Comparison of ENCODE assay signal across 29 cellular contexts in the genomic region with DNA sequence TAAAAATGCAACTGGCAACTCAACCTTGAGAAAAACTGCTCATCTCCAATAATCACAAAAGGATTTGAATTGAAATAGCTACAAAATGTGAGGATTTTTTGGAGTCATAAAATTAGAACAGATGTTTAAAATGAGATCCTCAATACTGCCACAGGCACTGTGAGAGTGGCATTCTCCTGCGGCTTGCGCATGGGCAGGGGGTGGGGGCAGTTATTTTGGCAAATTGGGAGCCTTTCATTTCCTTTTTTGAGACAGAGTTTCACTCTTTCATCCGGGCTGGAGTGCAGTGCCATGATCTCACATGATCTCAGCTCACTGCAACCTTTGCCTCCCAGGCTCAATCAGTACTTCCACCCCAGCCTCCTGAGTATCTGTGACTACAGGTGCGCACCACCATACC. TPM values are rescaled to one million over a fixed set of nuclear protein-coding genes. Genes with fewer than 3 reads are reported as not detected.
"Had no signal": no experiment of that assay in that cellular context is flagged by ENCODE, and none has a peak within 500 bp of the region (broad histone marks: within the 10 kb centered on the region; RNA-seq: fewer than 3 reads in every experiment).

No MANE protein-coding gene starts in this region.

- DNase-seq: activated CD4-positive, alpha-beta T cell treated with anti-CD3 and anti-CD28 coated beads for 4 hours; activated CD4-positive, CD25-positive, alpha-beta regulatory T cell treated with anti-CD3 and anti-CD28 coated beads, Interleukin-2, amount 50 U/mL, for 72 hours; activated CD8-positive, alpha-beta T cell treated with anti-CD3 and anti-CD28 coated beads for 36 hours; activated gamma-delta T cell; activated naive CD4-positive, alpha-beta T cell treated with Interleukin-2 at 50 U/mL for 16 hours; activated T-cell treated with anti-CD3 and anti-CD28 coated beads, Interleukin-2, amount 50 U/mL, for 24 hours; adrenal gland; body of pancreas; NCI-H1092 treated with DMSO at 0.1 percent for 48 hours; NCI-H1417; NCI-H146; NCI-H187; NCI-H2029 treated with DMSO at 0.1 percent for 48 hours; NCI-H2107; NCI-H2171; NCI-H510A treated with DMSO at 0.1 percent for 48 hours; NCI-H69; NCI-H82; PC-3; RPMI8226; SHP77 treated with DMSO at 0.1 percent for 48 hours; SK-N-SH had no signal

- H3K36me3 ChIP-seq: adrenal gland, breast epithelium, Peyer's patch, SJSA1 had no signal

- H3K27ac ChIP-seq: adrenal gland, body of pancreas, breast epithelium, Peyer's patch, SJSA1 had no signal

- H3K4me3 ChIP-seq: adrenal gland, body of pancreas, breast epithelium, Peyer's patch, SJSA1 had no signal

- ATAC-seq: activated CD8-positive, alpha-beta T cell treated with anti-CD3 and anti-CD28 coated beads for 36 hours; activated naive CD4-positive, alpha-beta T cell treated with anti-CD3 and anti-CD28 coated beads, Interleukin-2, amount 50 U/mL, for 72 hours; body of pancreas; PC-3; WTC11 had no signal

- H3K9me3 ChIP-seq: adrenal gland, body of pancreas, breast epithelium, Peyer's patch, SJSA1, SK-N-SH had no signal

- H3K27me3 ChIP-seq: adrenal gland, body of pancreas, Peyer's patch, SJSA1 had no signal

- H3K4me1 ChIP-seq: adrenal gland, body of pancreas, breast epithelium, Peyer's patch, SJSA1 had no signal

RNA-seq across cellular contexts. Expression of gene POMC, which starts 42.4 kb away (rescaled TPM):
- total RNA-seq: astrocyte, M059J, PC-3, Peyer's patch, SJSA1 had no signal
- polyA plus RNA-seq: SK-N-SH had no signal
